Comparison of ENCODE assay signal across 16 cellular contexts in genomic region chr21:33687634-33688033, GRCh38.
"Had no signal": no experiment of that assay in that cellular context is flagged by ENCODE, and none has a peak within 500 bp of the region (broad histone marks: within the 10 kb centered on the region; RNA-seq: fewer than 3 reads in every experiment).

No MANE protein-coding gene starts in this region.

- H3K27ac Mint-ChIP-seq: activated naive CD4-positive, alpha-beta T cell treated with anti-CD3 and anti-CD28 coated beads for 36 hours; immature natural killer cell; natural killer cell treated with Interleukin-12 subunit alpha and Interleukin-12 subunit beta and Interleukin-15 and Interleukin-18, amount 100 ng/mL, for 72 hours; T-helper 2 cell treated with Interferon-gamma antibody and Interleukin-4, amounts not matched to agents 5 μg/mL and 100 μg/mL, for 36 hours had no signal

- H3K4me3 ChIP-seq: ascending aorta, esophagus squamous epithelium, suprapubic skin had no signal

- H3K9me3 Mint-ChIP-seq: activated naive CD4-positive, alpha-beta T cell treated with anti-CD3 and anti-CD28 coated beads for 36 hours; immature natural killer cell; natural killer cell treated with Interleukin-12 subunit alpha and Interleukin-12 subunit beta and Interleukin-15 and Interleukin-18, amount 100 ng/mL, for 72 hours; T-helper 2 cell treated with Interferon-gamma antibody and Interleukin-4, amounts not matched to agents 5 μg/mL and 100 μg/mL, for 36 hours had no signal

- H3K36me3 ChIP-seq: ascending aorta, esophagus squamous epithelium, suprapubic skin had no signal

- H3K27ac ChIP-seq: esophagus squamous epithelium, suprapubic skin had no signal

- ATAC-seq: natural killer cell treated with Interleukin-12 subunit alpha and Interleukin-12 subunit beta and Interleukin-15 and Interleukin-18, amount 100 ng/mL, for 72 hours; stimulated activated naive CD8-positive, alpha-beta T cell treated with anti-CD3 and anti-CD28 coated beads, Interleukin-15, Interleukin-2, amounts not matched to agents 100 U/mL and 50 U/mL, for 24 hours had no signal

- H3K36me3 Mint-ChIP-seq: immature natural killer cell; natural killer cell treated with Interleukin-12 subunit alpha and Interleukin-12 subunit beta and Interleukin-15 and Interleukin-18, amount 100 ng/mL, for 72 hours had no signal

- H3K9me3 ChIP-seq: ascending aorta, esophagus squamous epithelium, suprapubic skin had no signal

- H3K4me3 Mint-ChIP-seq: activated naive CD4-positive, alpha-beta T cell treated with anti-CD3 and anti-CD28 coated beads for 36 hours; immature natural killer cell; natural killer cell treated with Interleukin-12 subunit alpha and Interleukin-12 subunit beta and Interleukin-15 and Interleukin-18, amount 100 ng/mL, for 72 hours; T-helper 2 cell treated with Interferon-gamma antibody and Interleukin-4, amounts not matched to agents 5 μg/mL and 100 μg/mL, for 36 hours had no signal

- H3K27me3 ChIP-seq: ascending aorta, esophagus squamous epithelium, suprapubic skin had no signal

- H3K4me1 Mint-ChIP-seq: immature natural killer cell had no signal

- DNase-seq: activated CD4-positive, alpha-beta T cell treated with anti-CD3 and anti-CD28 coated beads for 1 hour; activated CD4-positive, alpha-beta T cell treated with anti-CD3 and anti-CD28 coated beads, Interleukin-2, amount 50 U/mL, for 4 hours; activated naive CD4-positive, alpha-beta T cell treated with anti-CD3 and anti-CD28 coated beads for 36 hours; activated T-cell treated with anti-CD3 and anti-CD28 coated beads for 4 hours; esophagus squamous epithelium; glutamatergic neuron; immature natural killer cell; retina; stimulated activated CD4-positive, alpha-beta T cell treated with anti-CD3 and anti-CD28 coated beads, Interleukin-15, amount 100 ng/mL, for 24 hours; stimulated activated CD4-positive, alpha-beta T cell treated with anti-CD3 and anti-CD28 coated beads, Interleukin-4, amount 100 ng/mL, for 1 hour; stimulated activated naive CD8-positive, alpha-beta T cell treated with anti-CD3 and anti-CD28 coated beads, Interleukin-15, Interleukin-2, amounts not matched to agents 100 U/mL and 50 U/mL, for 24 hours; trophoblast cell had no signal
